In genomic region chr4:3322059-3322550, GRCh38 we compare ENCODE assay signal across 12 cellular contexts. TPM values are rescaled to one million over a fixed set of nuclear protein-coding genes. Genes with fewer than 3 reads are reported as not detected.
A peak's percentile ranks its signal among the peaks of the same experiment; 100 is the strongest.
DNase-seq lines count a peak whose midpoint lies in the region; ATAC-seq and TF ChIP-seq lines count a peak whose summit lies in the region.
"Had no signal": no experiment of that assay in that cellular context is flagged by ENCODE, and none has a peak within 500 bp of the region (broad histone marks: within the 10 kb centered on the region; RNA-seq: fewer than 3 reads in every experiment).

No MANE protein-coding gene starts in this region.

- no peak for TF ChIP-seq CTCF in WTC11 (IDR thresholded peaks at IDR 0.05)
- no peak for TF ChIP-seq CTCF in osteocyte (IDR thresholded peaks at IDR 0.05)

- CTCF ChIA-PET in WTC11 (lab: Charles Lee) = interaction anchor here (2.7 kb wide), 1 partner anchor 113 kb away, joined by 11 read pairs; no protein-coding TSS in a partner anchor

- H3K36me3 Mint-ChIP-seq in WTC11 (no peaks in the 10 kb centered on the region), osteocyte (ENCODE audit: unreplicated experiment) (peaks cover 16% of the 10 kb centered on the region)
- H3K36me3 Mint-ChIP-seq: CD8-positive, alpha-beta T cell had no signal

- H3K27ac ChIP-seq in BLaER1 = 0 out of 2 replicates have a peak overlapping the region, but pooled peaks have one; percentile 2
- H3K27ac ChIP-seq: parathyroid adenoma had no signal

- H3K4me3 ChIP-seq in BLaER1 = no peak overlapping the region
- H3K4me3 ChIP-seq: GM12878 had no signal

- H3K27ac Mint-ChIP-seq in WTC11 = peak overlapping the region; percentile 51; the same call in 1 of the 2 replicates
- H3K27ac Mint-ChIP-seq in osteocyte (ENCODE audit: unreplicated experiment) = peak overlapping the region; percentile 47
- H3K27ac Mint-ChIP-seq: CD8-positive, alpha-beta T cell had no signal

- H3K4me3 Mint-ChIP-seq in WTC11 (no peak overlapping the region), osteocyte (ENCODE audit: unreplicated experiment) (no peak overlapping the region)
- H3K4me3 Mint-ChIP-seq: CD8-positive, alpha-beta T cell had no signal

- no peaks in the 10 kb centered on the region for H3K27me3 Mint-ChIP-seq in WTC11 (ENCODE audit: low read depth)
- H3K27me3 Mint-ChIP-seq in osteocyte (ENCODE audit: unreplicated experiment) = no peaks in the 10 kb centered on the region

- H3K9me3 Mint-ChIP-seq in WTC11 (no peaks in the 10 kb centered on the region), osteocyte (ENCODE audit: unreplicated experiment) (peaks cover 4% of the 10 kb centered on the region)
- H3K9me3 Mint-ChIP-seq: CD8-positive, alpha-beta T cell had no signal

- peaks cover 19% of the 10 kb centered on the region for H3K4me1 Mint-ChIP-seq in WTC11
- peaks cover 4% of the 10 kb centered on the region for H3K4me1 Mint-ChIP-seq in osteocyte (ENCODE audit: unreplicated experiment)

- POLR2A ChIA-PET in WTC11 (lab: Charles Lee) = no interaction called here

- H4K20me1 ChIP-seq in BLaER1 = peaks cover 98% of the 10 kb centered on the region

- H3K36me3 ChIP-seq in BLaER1 = peaks cover 96% of the 10 kb centered on the region

- intact Hi-C loops in cardiac septum (cut with DNase I) = no loop called here

- no peaks in the 10 kb centered on the region for H3K27me3 ChIP-seq in BLaER1

- H3K4me1 ChIP-seq in BLaER1 = peaks cover 72% of the 10 kb centered on the region
- H3K4me1 ChIP-seq: parathyroid adenoma had no signal

- no peak for TF ChIP-seq POLR2A in GM18505 (IDR thresholded peaks at IDR 0.05; ENCODE audit: borderline replicate concordance, extremely low read depth, insufficient read depth, insufficient read length)

- ATAC-seq in WTC11 (no peak), HG03097 (IDR thresholded peaks at IDR 0.05; ENCODE audit: low FRiP score, unreplicated experiment) (no peak), GM18505 (IDR thresholded peaks at IDR 0.05; ENCODE audit: unreplicated experiment) (no peak)
- ATAC-seq: CD8-positive, alpha-beta T cell; GM12878 had no signal

- H3K4me2 ChIP-seq in BLaER1 = 0 out of 2 replicates have a peak overlapping the region, but pooled peaks have one; percentile 1

- no peak overlapping the region for H3K9ac ChIP-seq in BLaER1
- H3K9ac ChIP-seq: parathyroid adenoma had no signal

- peaks cover 21% of the 10 kb centered on the region for H3K9me3 ChIP-seq in BLaER1

- DNase-seq in WTC11 (ENCODE audit: low spot score) (no peak), cardiac septum (ENCODE audit: low spot score) (peak; percentile 75), osteocyte (ENCODE audit: extremely low spot score, unreplicated experiment) (peak; percentile 79), SKM-1 treated with dmso at 0.1 percent for 144 hours (lab: John Stamatoyannopoulos, UW; ENCODE audit: unreplicated experiment) (no peak), NCI-H187 (lab: John Stamatoyannopoulos, UW) (no peak)
- DNase-seq: NCI-H69 had no signal

TF ChIP-seq in WTC11, 78 proteins besides CTCF, POLR2A, EP300 and RAD21:
- TF ChIP-seq ATF3 (CRISPR knock-in tag; conservative IDR thresholded peaks at IDR 0.05) = no peak
- TF ChIP-seq ZNF121 (CRISPR knock-in tag; IDR thresholded peaks at IDR 0.05) = 0 out of 2 replicates have a peak, but pooled peaks have one; percentile 27

RNA-seq across cellular contexts. Expression of gene RGS12, which starts 29.3 kb away (rescaled TPM):
- total RNA-seq in WTC11 (2021) (21.0 to 24.7 TPM (median 24.2 TPM) in 3 replicates), cardiac septum (19.1 TPM), osteocyte (32.5 and 35.6 TPM in 2 replicates)

Comparison
In these comparisons a context has a peak if more than half of its experiments do, and no peak if none do; other contexts are left out.
1. DNase-seq: peak in cardiac septum (single experiment) and osteocyte (single experiment); none in WTC11 (single experiment), SKM-1 treated with dmso at 0.1 percent for 144 hours (single experiment) and NCI-H187 (0 of 2).